ENCODE assay signal across 8 cellular contexts in genomic region chr16:8673611-8674412, GRCh38. TPM values are rescaled to one million over a fixed set of nuclear protein-coding genes. Genes with fewer than 3 reads are reported as not detected.
DNase-seq lines count a peak whose midpoint lies in the region; ATAC-seq, FAIRE-seq and TF ChIP-seq lines count a peak whose summit lies in the region.

No MANE protein-coding gene starts in this region.

- peak overlapping the region; percentile 81 for H3K4me3 ChIP-seq in DOHH2 (ENCODE audit: low read length)
- H3K4me3 ChIP-seq in HUES48 (ENCODE audit: low read depth, low read length) = peak overlapping the region; percentile 85
- peak overlapping the region; percentile 75 for H3K4me3 ChIP-seq in coronary artery
- H3K4me3 ChIP-seq in naive thymus-derived CD4-positive, alpha-beta T cell (ENCODE audit: low read length) = peak overlapping the region; percentile 57

- H3K36me3 Mint-ChIP-seq in naive thymus-derived CD4-positive, alpha-beta T cell = peaks cover 3 to 12% (median 5%) of the 10 kb centered on the region in 5 donors

- intact Hi-C loops in naive thymus-derived CD4-positive, alpha-beta T cell (cut with micrococcal nuclease) = loop anchor here (1.0 to 10.0 kb wide), 9 partner anchors 53 to 461 kb away; partner anchors contain the start of genes HAPSTR1 (in 2 of the 2), METTL22 (in 2 of the 2), PMM2 (in 2 of the 2) and TMEM186 (in 2 of the 2)

- H3K9me3 Mint-ChIP-seq in naive thymus-derived CD4-positive, alpha-beta T cell = peaks cover 0 to 3% (median 0%) of the 10 kb centered on the region in 11 donors

- no peaks in the 10 kb centered on the region for H4K20me1 ChIP-seq in DOHH2 (ENCODE audit: control insufficient read depth, insufficient read depth, low read depth, low read length)

- no peaks in the 10 kb centered on the region for H3F3A ChIP-seq in DOHH2 (ENCODE audit: control insufficient read depth, insufficient read depth)

- H3K27me3 ChIP-seq in DOHH2 (ENCODE audit: control insufficient read depth, low read length) (peaks cover 25% of the 10 kb centered on the region), HUES48 (ENCODE audit: control insufficient read depth, insufficient read depth, low read length) (peaks cover 31% of the 10 kb centered on the region)
- H3K27me3 ChIP-seq in naive thymus-derived CD4-positive, alpha-beta T cell (ENCODE audit: control insufficient read depth in 2 of 2, insufficient read depth in 2 of 2, low read length in 2 of 2) = no peaks in the 10 kb centered on the region

- peak overlapping the region; percentile 18; the same call in 1 of the 2 replicates for H3K9ac ChIP-seq in HUES48 (ENCODE audit: low read depth, low read length)

- ATAC-seq in GM21423 (IDR thresholded peaks at IDR 0.05; ENCODE audit: unreplicated experiment) = peak; percentile 33
- no peak for ATAC-seq in naive thymus-derived CD4-positive, alpha-beta T cell

- no peaks in the 10 kb centered on the region for H3K9me2 ChIP-seq in DOHH2 (replicated peaks; ENCODE audit: control insufficient read depth, low read length)

- DNase-seq in coronary artery (ENCODE audit: low spot score) (no peak), NCI-H2029 treated with DMSO at 0.1 percent for 48 hours (lab: John Stamatoyannopoulos, UW) (no peak), H54 (ENCODE audit: insufficient read length, low spot score) (no peak), cortex of kidney (lab: John Stamatoyannopoulos, UW) (no peak)
- no peak for DNase-seq in naive thymus-derived CD4-positive, alpha-beta T cell

- CTCF ChIA-PET in naive thymus-derived CD4-positive, alpha-beta T cell (lab: Charles Lee) = interaction anchor here (0.6 kb wide), 1 partner anchor 207 kb away, joined by 3 read pairs; no protein-coding TSS in a partner anchor

- no peak for TF ChIP-seq POLR2A in H54 (IDR thresholded peaks at IDR 0.05; ENCODE audit: low read depth, low read length)

- no peaks in the 10 kb centered on the region for H3K79me2 ChIP-seq in DOHH2 (ENCODE audit: control insufficient read depth, low read length)

- H3K4me2 ChIP-seq in DOHH2 (ENCODE audit: low read length) = peak overlapping the region; percentile 88

- H3K36me3 ChIP-seq in DOHH2 (ENCODE audit: control insufficient read depth, low read length) = no peaks in the 10 kb centered on the region
- H3K36me3 ChIP-seq in HUES48 (ENCODE audit: control insufficient read depth, insufficient read depth, low read length) = no peaks in the 10 kb centered on the region
- no peaks in the 10 kb centered on the region for H3K36me3 ChIP-seq in naive thymus-derived CD4-positive, alpha-beta T cell (ENCODE audit: control insufficient read depth in 2 of 3, insufficient read depth in 3 of 3, low read length in 3 of 3)

- peaks cover 0 to 7% (median 0%) of the 10 kb centered on the region in 5 donors for H3K27me3 Mint-ChIP-seq in naive thymus-derived CD4-positive, alpha-beta T cell

- no peak overlapping the region for H3K27ac ChIP-seq in DOHH2 (ENCODE audit: low read depth, low read length)
- no peak overlapping the region for H3K27ac ChIP-seq in HUES48 (ENCODE audit: low read depth, low read length)
- peak overlapping the region in 1 of 2 donors; percentile 20 for H3K27ac ChIP-seq in coronary artery
- peak overlapping the region; percentile 30 for H3K27ac ChIP-seq in naive thymus-derived CD4-positive, alpha-beta T cell (ENCODE audit: low read depth, low read length)

- peak overlapping the region; percentile 71 to 91 (median 86) for H3K4me3 Mint-ChIP-seq in naive thymus-derived CD4-positive, alpha-beta T cell

- POLR2A ChIA-PET in naive thymus-derived CD4-positive, alpha-beta T cell (lab: Charles Lee) = interaction anchor here (0.7 to 1.6 kb wide), 4 partner anchors 9 to 419 kb away, joined by 3 to 5 read pairs (median 4); partner anchors contain the start of genes CARHSP1 and HAPSTR1

- FAIRE-seq in H54 (lab: Jason Lieb, UNC) = no peak

- no peaks in the 10 kb centered on the region for H3K9me3 ChIP-seq in DOHH2 (ENCODE audit: control insufficient read depth, insufficient read depth, low read length)
- no peaks in the 10 kb centered on the region for H3K9me3 ChIP-seq in HUES48 (ENCODE audit: control insufficient read depth, insufficient read depth, low read length)
- no peaks in the 10 kb centered on the region for H3K9me3 ChIP-seq in naive thymus-derived CD4-positive, alpha-beta T cell (ENCODE audit: control insufficient read depth in 2 of 3, low read length in 3 of 3)

- TF ChIP-seq CTCF in DOHH2 (IDR thresholded peaks at IDR 0.05; ENCODE audit: low read depth, low read length, poor library complexity, severe bottlenecking) (no peak), coronary artery (IDR thresholded peaks at IDR 0.05) (no peak)

- H3K4me1 ChIP-seq in DOHH2 (ENCODE audit: control insufficient read depth, low read length) (peaks cover 12% of the 10 kb centered on the region), HUES48 (ENCODE audit: control insufficient read depth, insufficient read depth, low read length) (peaks cover 5% of the 10 kb centered on the region; the same call in 1 of the 2 replicates)
- peaks cover 9 to 18% of the 10 kb centered on the region in 2 donors for H3K4me1 ChIP-seq in naive thymus-derived CD4-positive, alpha-beta T cell (ENCODE audit: control insufficient read depth in 2 of 2, insufficient read depth in 2 of 2, low read length in 2 of 2)

- peak overlapping the region in 6 of 9 donors; percentile 67 to 91 (median 74) for H3K27ac Mint-ChIP-seq in naive thymus-derived CD4-positive, alpha-beta T cell

- H3K4me1 Mint-ChIP-seq in naive thymus-derived CD4-positive, alpha-beta T cell = peaks cover 6 to 22% (median 19%) of the 10 kb centered on the region in 7 donors

RNA-seq across cellular contexts. Expression of gene ABAT, which starts 0.6 kb away (rescaled TPM):
- total RNA-seq in naive thymus-derived CD4-positive, alpha-beta T cell = 10 to 100 TPM in 2 of 5 experiments, 1 to 10 TPM in 3; 5.4 to 11.5 (median 9.3) TPM
- 1 to 10 TPM; 1.3 to 2.9 TPM for polyA plus RNA-seq in naive thymus-derived CD4-positive, alpha-beta T cell

RNA-seq across cellular contexts. Expression of gene METTL22, which starts 52.3 kb away (rescaled TPM):
- total RNA-seq in naive thymus-derived CD4-positive, alpha-beta T cell = 10 to 100 TPM; 28.9 to 59.4 (median 48.9) TPM
- 10 to 100 TPM; 16.6 to 20.9 TPM for polyA plus RNA-seq in naive thymus-derived CD4-positive, alpha-beta T cell
